Comparison of ENCODE assay signal across 25 cellular contexts in genomic region chr2:177433402-177433801, GRCh38. TPM values are rescaled to one million over a fixed set of nuclear protein-coding genes. Genes with fewer than 3 reads are reported as not detected.
DNase-seq lines count a peak whose midpoint lies in the region; ATAC-seq, FAIRE-seq and TF ChIP-seq lines count a peak whose summit lies in the region.
"Had no signal": no experiment of that assay in that cellular context is flagged by ENCODE, and none has a peak within 500 bp of the region (broad histone marks: within the 10 kb centered on the region; RNA-seq: fewer than 3 reads in every experiment).

No MANE protein-coding gene starts in this region.

- POLR2A ChIA-PET in K562 (lab: Yijun Ruan, JAX), result no interaction called here

- ATAC-seq in K562, result peak; percentile 59; the same call in 2 of the 3 replicates
- ATAC-seq: natural killer cell had no signal

- H3K4me3 ChIP-seq in K562 (no peak overlapping the region), fibroblast of pulmonary artery (replicated peaks; ENCODE audit: low read depth, low read length) (no peak overlapping the region)
- H3K4me3 ChIP-seq: ovary, right atrium auricular region, SK-N-MC, thyroid gland had no signal

- no peak for TF ChIP-seq EP300 in K562 (IDR thresholded peaks at IDR 0.05; ENCODE audit: low read length)

- H2AFZ ChIP-seq in K562 (ENCODE audit: low read depth, low read length), result no peak overlapping the region

- H3K36me3 ChIP-seq in K562 (ENCODE audit: control insufficient read depth, insufficient read depth, low read length), result peaks cover 39% of the 10 kb centered on the region; the same call in 2 of the 3 replicates
- H3K36me3 ChIP-seq: ovary, right atrium auricular region, thyroid gland had no signal

- no peaks in the 10 kb centered on the region for H3K27me3 ChIP-seq in K562 (ENCODE audit: control insufficient read depth in 2 of 2, insufficient read depth in 2 of 2, low read length in 2 of 2)
- H3K27me3 ChIP-seq: ovary, right atrium auricular region, thyroid gland had no signal

- in situ Hi-C loops in K562 (cut with MboI), result loop anchor here (5.0 kb wide), 1 partner anchor 86 kb away; no protein-coding TSS in a partner anchor

- TF ChIP-seq RAD21 in K562 (CRISPR knock-in tag; conservative IDR thresholded peaks at IDR 0.05 in 1 of 2, IDR thresholded peaks at IDR 0.05 in 1 of 2), result no peak

- FAIRE-seq in K562 (lab: Jason Lieb, UNC), result no peak

- intact Hi-C loops in K562 (cut with micrococcal nuclease), result no loop called here

- no TSS peak for BruUV-seq in K562 (replicated peaks; lab: Mats Ljungman, UMichigan)

- 93% methylated on average over 1 of the region's 1 CpG for whole genome bisulfite sequencing in K562 (ENCODE audit: insufficient coverage, low coverage, missing lambda C conversion rate)

- peaks cover 54% of the 10 kb centered on the region for H3K79me2 ChIP-seq in K562 (ENCODE audit: control insufficient read depth, insufficient read depth, low read length)

- no peaks in the 10 kb centered on the region for H3K4me1 ChIP-seq in K562 (replicated peaks in 1 of 2; ENCODE audit: control insufficient read depth in 2 of 2, insufficient read depth in 2 of 2, low read length in 2 of 2)
- H3K4me1 ChIP-seq: right atrium auricular region, thyroid gland had no signal

- H3K9me1 ChIP-seq in K562 (ENCODE audit: control insufficient read depth, insufficient read depth, low read length), result no peaks in the 10 kb centered on the region

- no peak for TF ChIP-seq POLR2A in K562 (conservative IDR thresholded peaks at IDR 0.05)

- DNase-seq in ELR (ENCODE audit: low read depth), result peak; percentile 16
- DNase-seq in HT1080 (ENCODE audit: low read depth), result peak; percentile 23
- peak in 2 of 4 experiments; percentile 22 to 27 for DNase-seq in K562 (ENCODE audit: extremely low read depth in 1 of 4, low spot score in 3 of 4)
- peak; percentile 22 for DNase-seq in fibroblast of pulmonary artery (ENCODE audit: low read depth)
- DNase-seq in SKM-1 treated with dmso at 0.1 percent for 144 hours (lab: John Stamatoyannopoulos, UW; ENCODE audit: unreplicated experiment), result no peak
- DNase-seq in amygdala (lab: John Stamatoyannopoulos, UW), result no peak
- no peak for DNase-seq in NCI-H82 (lab: John Stamatoyannopoulos, UW)
- DNase-seq: activated CD4-positive, alpha-beta memory T cell treated with anti-CD3 and anti-CD28 coated beads for 36 hours; AML-193; amniotic stem cell; CD8-positive, alpha-beta memory T cell; DMS79; effector CD4-positive, alpha-beta T cell; HFFc6; midbrain; natural killer cell; NCI-H1092 treated with DMSO at 0.1 percent for 48 hours; NCI-H2029 treated with DMSO at 0.1 percent for 48 hours; NCI-H345; NCI-H774; ovary; stimulated activated CD4-positive, alpha-beta T cell treated with anti-CD3 and anti-CD28 coated beads, Interleukin-12 subunit alpha, Interleukin-12 subunit beta, amount 100 ng/mL, for 4 hours; thyroid gland had no signal

- H3K9me3 ChIP-seq in K562 (replicated peaks; ENCODE audit: control insufficient read depth, insufficient read depth, low read depth, low read length), result peaks cover 21% of the 10 kb centered on the region
- H3K9me3 ChIP-seq: ovary, thyroid gland had no signal

- no peaks in the 10 kb centered on the region for H4K20me1 ChIP-seq in K562 (replicated peaks; ENCODE audit: control insufficient read depth, insufficient read depth, low read length)

- no peak overlapping the region for H3K27ac ChIP-seq in K562 (ENCODE audit: extremely low read depth, low read depth, low read length)
- H3K27ac ChIP-seq: ovary, right atrium auricular region, SK-N-MC, thyroid gland had no signal

- no peak overlapping the region for H3K9ac ChIP-seq in K562 (ENCODE audit: insufficient read depth in 1 of 2, low read depth in 2 of 2, low read length in 2 of 2)

- CTCF ChIA-PET in K562 (lab: Yijun Ruan, JAX; ENCODE audit: low intra/inter-chr PET ratio), result no interaction called here

- TF ChIP-seq CTCF in K562 (IDR thresholded peaks at IDR 0.05 in 2 of 3, conservative IDR thresholded peaks at IDR 0.05 in 1 of 3; ENCODE audit: insufficient read depth in 2 of 3, low read depth in 1 of 3, low read length in 3 of 3) (0 out of 6 replicates have a peak, but pooled peaks of 1 of the 3 experiments have one; percentile 11), fibroblast of pulmonary artery (IDR thresholded peaks at IDR 0.05; ENCODE audit: low read length, missing control alignments) (no peak)

- H3K4me2 ChIP-seq in K562 (ENCODE audit: insufficient read depth, low read length), result no peak overlapping the region

TF ChIP-seq in K562, 482 proteins besides CTCF, POLR2A, EP300 and RAD21 (continues in another document):
- TF ChIP-seq ZNF57 (CRISPR knock-in tag; IDR thresholded peaks at IDR 0.05), result no peak
- TF ChIP-seq POU5F1 (IDR thresholded peaks at IDR 0.05; ENCODE audit: borderline replicate concordance, low read depth, low read length, partially characterized antibody), result no peak
- TF ChIP-seq TGIF2 (CRISPR knock-in tag; IDR thresholded peaks at IDR 0.05), result no peak
- no peak for TF ChIP-seq RFX1 (IDR thresholded peaks at IDR 0.05)
- no peak for TF ChIP-seq NCOA6 (IDR thresholded peaks at IDR 0.05)
- no peak for TF ChIP-seq TAF7 (tag; IDR thresholded peaks at IDR 0.05)
- no peak for TF ChIP-seq SMARCA5 (IDR thresholded peaks at IDR 0.05)
- TF ChIP-seq ELK3 (CRISPR knock-in tag; IDR thresholded peaks at IDR 0.05), result no peak
- TF ChIP-seq JUND (IDR thresholded peaks at IDR 0.05; ENCODE audit: borderline replicate concordance, low read depth, low read length), result peak; percentile 44; the same call in 1 of the 2 replicates
- peak; percentile 85; the same call in 2 of the 3 replicates for TF ChIP-seq JUND (tag; IDR thresholded peaks at IDR 0.05; ENCODE audit: borderline replicate concordance, low read depth, low read length)
- peak; percentile 76 for TF ChIP-seq ZNF280A (IDR thresholded peaks at IDR 0.05; ENCODE audit: low read depth, partially characterized antibody)
- TF ChIP-seq HNRNPH1 (optimal IDR thresholded peaks at IDR 0.05; ENCODE audit: low read depth, low read length), result no peak
- TF ChIP-seq NFATC3 (IDR thresholded peaks at IDR 0.05), result peak; percentile 55; the same call in 1 of the 2 replicates
- TF ChIP-seq CBX3 (IDR thresholded peaks at IDR 0.05; ENCODE audit: borderline replicate concordance in 1 of 2, low read length in 2 of 2), result peak in 1 of 2 experiments; percentile 93; a peak in 1 of 3 replicates
- no peak for TF ChIP-seq SAP30 (IDR thresholded peaks at IDR 0.05; ENCODE audit: borderline replicate concordance, insufficient read depth, low read depth, low read length, poor library complexity, severe bottlenecking)
- peak; percentile 57 for TF ChIP-seq FOSL1 (tag; conservative IDR thresholded peaks at IDR 0.05)

RNA-seq across cellular contexts. Expression of gene AGPS, which starts 40.8 kb away (rescaled TPM):
- total RNA-seq in HT1080 (2014; rRNA removed; shearing (Covaris generic)), result 69.5 and 89.0 TPM in 2 replicates
- polyA plus RNA-seq in HT1080 (2015; cell fraction: cytosol; rRNA removed), result 27.5 and 35.1 TPM in 2 replicates
- polyA plus RNA-seq in HT1080 (2015; cell fraction: nucleus; rRNA removed), result 39.4 and 44.0 TPM in 2 replicates
- 22.6 and 91.3 TPM in 2 replicates for total RNA-seq in K562 (2011; cell fraction: chromatin; rRNA removed; ENCODE audit: low replicate concordance)
- 7.7 and 12.5 TPM in 2 replicates for total RNA-seq in K562 (2011; cell fraction: nucleolus; rRNA removed)
- 32.9 and 66.5 TPM in 2 replicates for total RNA-seq in K562 (2011; cell fraction: nucleoplasm; rRNA removed)
- total RNA-seq in K562 (2014; rRNA removed), result 144 and 211 TPM in 2 replicates
- total RNA-seq in K562 (2014; rRNA removed; fragmentation: Illumina TruSeq; extraction: Trizol), result 80.7 and 91.4 TPM in 2 replicates
- 66.2 and 73.4 TPM in 2 replicates for total RNA-seq in K562 (2015; rRNA removed; fragmentation: Illumina TruSeq; extraction: Trizol)
- 95.6 and 97.1 TPM in 2 replicates for total RNA-seq in K562 (2021)
- 30.5 and 63.1 TPM in 2 replicates for polyA plus RNA-seq in K562 (2011; rRNA removed)
- polyA plus RNA-seq in K562 (2011; cell fraction: cytosol; rRNA removed), result 10.1 and 10.3 TPM in 2 replicates
- 11.9 and 21.7 TPM in 2 replicates for polyA plus RNA-seq in K562 (2011; cell fraction: nucleus; rRNA removed)
- polyA plus RNA-seq in K562 (2012), result 39.2 and 44.1 TPM in 2 replicates
- polyA plus RNA-seq in K562 (2014; fragmentation: Illumina TruSeq; extraction: Trizol), result 43.8 and 53.3 TPM in 2 replicates
- 10 to 100 TPM; 15.5 to 15.6 TPM for polyA plus RNA-seq in K562 (2014; fragmentation: Nextera tagmentation; extraction: Ambion mirVana)
- polyA plus RNA-seq in K562 (2014; rRNA removed), result 55.5 and 60.1 TPM in 2 replicates
- 78.3 and 102 TPM in 2 replicates for polyA minus RNA-seq in K562 (2011; rRNA and poly(A)+ RNA removed)
- 27.3 and 41.2 TPM in 2 replicates for polyA minus RNA-seq in K562 (2011; cell fraction: cytosol; rRNA and poly(A)+ RNA removed)
- 27.6 and 51.5 TPM in 2 replicates for polyA minus RNA-seq in K562 (2011; cell fraction: nucleus; rRNA and poly(A)+ RNA removed)

Comparison
In these comparisons a context has a peak if more than half of its experiments do, and no peak if none do; other contexts are left out.
1. DNase-seq: peak in ELR (single experiment), HT1080 (single experiment) and fibroblast of pulmonary artery (single experiment); none in SKM-1 treated with dmso at 0.1 percent for 144 hours (single experiment), amygdala (0 of 56) and NCI-H82 (single experiment).